8 cellular contexts compared by ENCODE assay signal in genomic region chr19:10695401-10696398, GRCh38. TPM values are rescaled to one million over a fixed set of nuclear protein-coding genes. Genes with fewer than 3 reads are reported as not detected.
DNase-seq lines count a peak whose midpoint lies in the region; ATAC-seq and TF ChIP-seq lines count a peak whose summit lies in the region.

No MANE protein-coding gene starts in this region.

- CTCF ChIA-PET in HCT116 (lab: Charles Lee), result interaction anchor here (0.6 to 1.0 kb wide), 4 partner anchors 21 to 168 kb away, joined by 3 to 4 read pairs (median 3); no protein-coding TSS in a partner anchor

- H3K9me2 ChIP-seq in HCT116 (ENCODE audit: insufficient read depth), result no peaks in the 10 kb centered on the region

- TF ChIP-seq CTCF in HCT116 (IDR thresholded peaks at IDR 0.05 in 2 of 3, conservative IDR thresholded peaks at IDR 0.05 in 1 of 3; ENCODE audit: borderline replicate concordance in 1 of 3, insufficient read depth in 1 of 3, low read depth in 2 of 3, low read length in 2 of 3), result no peak
- no peak for TF ChIP-seq CTCF in progenitor cell of endocrine pancreas (IDR thresholded peaks at IDR 0.05; ENCODE audit: unreplicated experiment)
- TF ChIP-seq CTCF in upper lobe of left lung (IDR thresholded peaks at IDR 0.05), result peak in 1 of 6 experiments; percentile 9

- H3K9me3 Mint-ChIP-seq in progenitor cell of endocrine pancreas (ENCODE audit: low read depth), result no peaks in the 10 kb centered on the region

- H3K4me3 Mint-ChIP-seq in progenitor cell of endocrine pancreas (ENCODE audit: low read depth), result peak overlapping the region; percentile 22

- H3K36me3 ChIP-seq in HCT116 (ENCODE audit: control insufficient read depth in 1 of 2, insufficient read depth in 2 of 2, low read length in 2 of 2) (peaks cover 13 to 17% of the 10 kb centered on the region in 2 experiments), adipocyte (ENCODE audit: control insufficient read depth, insufficient read depth, low read length, severe bottlenecking) (peaks cover 19% of the 10 kb centered on the region), upper lobe of left lung (peaks cover 0 to 21% (median 16%) of the 10 kb centered on the region in 4 donors)

- H3K27me3 ChIP-seq in HCT116 (ENCODE audit: insufficient read depth, low read length) (no peaks in the 10 kb centered on the region), adipocyte (replicated peaks; ENCODE audit: control insufficient read depth, insufficient read depth, low read length) (no peaks in the 10 kb centered on the region), upper lobe of left lung (no peaks in the 10 kb centered on the region)

- H3K4me1 Mint-ChIP-seq in progenitor cell of endocrine pancreas (ENCODE audit: low read depth), result peaks cover 9% of the 10 kb centered on the region

- RAD21 ChIA-PET in HCT116 (lab: Charles Lee; ENCODE audit: low non-redundant PET in 1 of 2, low total read pairs in 2 of 2, uncharacterized antibody in 2 of 2, unreplicated experiment in 2 of 2), result interaction anchor here in 1 of 2 experiments (0.7 kb wide), 1 partner anchor 51 kb away, joined by 3 read pairs; no protein-coding TSS in a partner anchor

- peaks cover 12% of the 10 kb centered on the region for H3K36me3 Mint-ChIP-seq in progenitor cell of endocrine pancreas (ENCODE audit: insufficient read depth)

- H3K4me2 ChIP-seq in HCT116 (ENCODE audit: low read length), result peak overlapping the region; percentile 36; the same call in 1 of the 2 replicates

- POLR2A ChIA-PET in HCT116 (lab: Charles Lee), result no interaction called here

- H3K9me3 ChIP-seq in HCT116 (ENCODE audit: control insufficient read depth in 1 of 2, insufficient read depth in 1 of 2, low read depth in 1 of 2, low read length in 2 of 2) (no peaks in the 10 kb centered on the region), adipocyte (ENCODE audit: control insufficient read depth, low read length) (no peaks in the 10 kb centered on the region), upper lobe of left lung (no peaks in the 10 kb centered on the region)

- TF ChIP-seq RAD21 in HCT116 (IDR thresholded peaks at IDR 0.05; ENCODE audit: low read depth), result no peak

- 14 to 23% methylated on average over 33 to 45 of the region's 59 CpGs for WGBS in upper lobe of left lung, 2 donors

- intact Hi-C loops in HCT116 (cut with micrococcal nuclease) (loop anchor here (5.0 kb wide), 1 partner anchor 43 kb away; the partner anchor contains the start of gene ILF3), cardiac septum (cut with DNase I) (loop anchor here (5.0 kb wide), 2 partner anchors 38 to 113 kb away; no protein-coding TSS in a partner anchor)

- BruUV-seq in HCT116 (replicated peaks; lab: Mats Ljungman, UMichigan), result no TSS peak

- peak; percentile 99 for DNase-seq in DMS 273 (lab: John Stamatoyannopoulos, UW; ENCODE audit: unreplicated experiment)
- DNase-seq in HCT116 (ENCODE audit: low read depth, low spot score), result peak; percentile 86
- DNase-seq in NCI-H146 (lab: John Stamatoyannopoulos, UW), result peak; percentile 98
- peak; percentile 71 to 90 (median 81) for DNase-seq in T-helper 1 cell
- DNase-seq in adipocyte (ENCODE audit: low read depth), result peak; percentile 97
- peak; percentile 95 for DNase-seq in cardiac septum (ENCODE audit: low spot score)
- DNase-seq in progenitor cell of endocrine pancreas (ENCODE audit: low spot score, unreplicated experiment), result peak; percentile 92
- DNase-seq in upper lobe of left lung, result peak; percentile 96

- TF ChIP-seq EP300 in upper lobe of left lung (IDR thresholded peaks at IDR 0.05), result peak in 1 of 4 donors; percentile 10

- H4K20me1 ChIP-seq in HCT116 (ENCODE audit: insufficient read depth), result peaks cover 8% of the 10 kb centered on the region; the same call in 1 of the 2 replicates

- H3K4me3 ChIP-seq in HCT116 (replicated peaks in 1 of 2; ENCODE audit: low read depth in 1 of 2, low read length in 2 of 2) (no peak overlapping the region), adipocyte (ENCODE audit: low read length) (peak overlapping the region; percentile 69), upper lobe of left lung (peak overlapping the region in 3 of 4 donors; percentile 31 to 39 (median 34))

- H3K9ac ChIP-seq in HCT116 (ENCODE audit: low read length) (peak overlapping the region; percentile 21; the same call in 1 of the 2 replicates), adipocyte (ENCODE audit: low read length) (no peak overlapping the region)

- ATAC-seq in HCT116 (peak; percentile 96), upper lobe of left lung (ENCODE audit: low FRiP score in 2 of 2) (peak; percentile 98 to 99)

- H3K27ac Mint-ChIP-seq in progenitor cell of endocrine pancreas, result peak overlapping the region; percentile 90

- H3K79me2 ChIP-seq in HCT116 (ENCODE audit: insufficient read depth, low read length), result peaks cover 5% of the 10 kb centered on the region; the same call in 1 of the 2 replicates

- TF ChIP-seq POLR2A in HCT116 (IDR thresholded peaks at IDR 0.05; ENCODE audit: borderline replicate concordance, extremely low read depth, insufficient read depth, insufficient read length), result no peak
- no peak for TF ChIP-seq POLR2A in upper lobe of left lung (IDR thresholded peaks at IDR 0.05)

- H3K4me1 ChIP-seq in HCT116 (ENCODE audit: control insufficient read depth in 1 of 2, insufficient read depth in 2 of 2, low read length in 2 of 2) (peaks cover 3 to 16% of the 10 kb centered on the region in 2 experiments; a peak in 3 of 4 replicates), adipocyte (ENCODE audit: control insufficient read depth, insufficient read depth, low read length) (peaks cover 6% of the 10 kb centered on the region), upper lobe of left lung (peaks cover 15 to 21% (median 15%) of the 10 kb centered on the region in 4 donors)

- no peak overlapping the region for H2AFZ ChIP-seq in HCT116 (ENCODE audit: low read depth, low read length, poor library complexity, severe bottlenecking)

- H3K27me3 Mint-ChIP-seq in progenitor cell of endocrine pancreas, result no peaks in the 10 kb centered on the region

- H3K27ac ChIP-seq in HCT116 (ENCODE audit: low read depth, low read length) (peak overlapping the region; percentile 22; the same call in 1 of the 2 replicates), upper lobe of left lung (no peak overlapping the region)

TF ChIP-seq in HCT116, 20 proteins besides CTCF, POLR2A, EP300 and RAD21:
- TF ChIP-seq TCF7L2 (IDR thresholded peaks at IDR 0.05; ENCODE audit: borderline replicate concordance, extremely low read depth, insufficient read depth, insufficient read length), result peak; percentile 34
- TF ChIP-seq SIN3A (IDR thresholded peaks at IDR 0.05; ENCODE audit: low read depth), result peak; percentile 92
- TF ChIP-seq, protein P1, sequence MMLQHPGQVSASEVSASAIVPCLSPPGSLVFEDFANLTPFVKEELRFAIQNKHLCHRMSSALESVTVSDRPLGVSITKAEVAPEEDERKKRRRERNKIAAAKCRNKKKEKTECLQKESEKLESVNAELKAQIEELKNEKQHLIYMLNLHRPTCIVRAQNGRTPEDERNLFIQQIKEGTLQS (IDR thresholded peaks at IDR 0.05), result no peak
- TF ChIP-seq EGR1 (IDR thresholded peaks at IDR 0.05; ENCODE audit: low read depth), result peak; percentile 67
- TF ChIP-seq POLR2AphosphoS5 (IDR thresholded peaks at IDR 0.05; ENCODE audit: low read depth, low read length), result peak; percentile 36
- TF ChIP-seq, protein P2, sequence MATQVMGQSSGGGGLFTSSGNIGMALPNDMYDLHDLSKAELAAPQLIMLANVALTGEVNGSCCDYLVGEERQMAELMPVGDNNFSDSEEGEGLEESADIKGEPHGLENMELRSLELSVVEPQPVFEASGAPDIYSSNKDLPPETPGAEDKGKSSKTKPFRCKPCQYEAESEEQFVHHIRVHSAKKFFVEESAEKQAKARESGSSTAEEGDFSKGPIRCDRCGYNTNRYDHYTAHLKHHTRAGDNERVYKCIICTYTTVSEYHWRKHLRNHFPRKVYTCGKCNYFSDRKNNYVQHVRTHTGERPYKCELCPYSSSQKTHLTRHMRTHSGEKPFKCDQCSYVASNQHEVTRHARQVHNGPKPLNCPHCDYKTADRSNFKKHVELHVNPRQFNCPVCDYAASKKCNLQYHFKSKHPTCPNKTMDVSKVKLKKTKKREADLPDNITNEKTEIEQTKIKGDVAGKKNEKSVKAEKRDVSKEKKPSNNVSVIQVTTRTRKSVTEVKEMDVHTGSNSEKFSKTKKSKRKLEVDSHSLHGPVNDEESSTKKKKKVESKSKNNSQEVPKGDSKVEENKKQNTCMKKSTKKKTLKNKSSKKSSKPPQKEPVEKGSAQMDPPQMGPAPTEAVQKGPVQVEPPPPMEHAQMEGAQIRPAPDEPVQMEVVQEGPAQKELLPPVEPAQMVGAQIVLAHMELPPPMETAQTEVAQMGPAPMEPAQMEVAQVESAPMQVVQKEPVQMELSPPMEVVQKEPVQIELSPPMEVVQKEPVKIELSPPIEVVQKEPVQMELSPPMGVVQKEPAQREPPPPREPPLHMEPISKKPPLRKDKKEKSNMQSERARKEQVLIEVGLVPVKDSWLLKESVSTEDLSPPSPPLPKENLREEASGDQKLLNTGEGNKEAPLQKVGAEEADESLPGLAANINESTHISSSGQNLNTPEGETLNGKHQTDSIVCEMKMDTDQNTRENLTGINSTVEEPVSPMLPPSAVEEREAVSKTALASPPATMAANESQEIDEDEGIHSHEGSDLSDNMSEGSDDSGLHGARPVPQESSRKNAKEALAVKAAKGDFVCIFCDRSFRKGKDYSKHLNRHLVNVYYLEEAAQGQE (IDR thresholded peaks at IDR 0.05; ENCODE audit: low read depth), result peak; percentile 100
- TF ChIP-seq SP1 (IDR thresholded peaks at IDR 0.05; ENCODE audit: low read depth), result 0 out of 2 replicates have a peak, but pooled peaks have one; percentile 27
- no peak for TF ChIP-seq SRF (IDR thresholded peaks at IDR 0.05; ENCODE audit: low read depth)
TF ChIP-seq in HCT116: peak in this region for 6.

RNA-seq across cellular contexts. Expression of gene QTRT1, which starts 5.5 kb away (rescaled TPM):
- total RNA-seq in HCT116 (2021; ENCODE audit: unreplicated experiment) (54.6 TPM), cardiac septum (24.9 TPM), progenitor cell of endocrine pancreas (53.9 and 59.3 TPM in 2 replicates), upper lobe of left lung (10 to 100 TPM; 11.0 to 85.9 (median 32.5) TPM)
- 57.8 and 69.3 TPM in 2 replicates for polyA plus RNA-seq in HCT116 (2012)

RNA-seq across cellular contexts. Expression of gene DNM2, which starts 22.2 kb away (rescaled TPM):
- total RNA-seq in HCT116 (2021; ENCODE audit: unreplicated experiment), result 183 TPM
- polyA plus RNA-seq in HCT116 (2012), result 163 and 167 TPM in 2 replicates
- 138 TPM for total RNA-seq in cardiac septum
- total RNA-seq in progenitor cell of endocrine pancreas, result 124 and 127 TPM in 2 replicates
- total RNA-seq in upper lobe of left lung, result 100 to 1,000 TPM; 238 to 744 (median 318) TPM

RNA-seq across cellular contexts. Expression of gene ILF3, which starts 41.6 kb away (rescaled TPM):
- total RNA-seq in HCT116 (2021; ENCODE audit: unreplicated experiment), result 430 TPM
- polyA plus RNA-seq in HCT116 (2012), result 242 and 278 TPM in 2 replicates
- total RNA-seq in cardiac septum, result 115 TPM
- 761 and 784 TPM in 2 replicates for total RNA-seq in progenitor cell of endocrine pancreas
- total RNA-seq in upper lobe of left lung, result 100 to 1,000 TPM; 121 to 193 (median 169) TPM

Comparison
In these comparisons a context has a peak if more than half of its experiments do, and no peak if none do; other contexts are left out.
1. H3K4me3 ChIP-seq: peak in adipocyte (single experiment) and upper lobe of left lung (3 of 4); none in HCT116 (0 of 2).
2. Peak in every context shown above with its lines, with median percentiles within 50 percentile points of each other: DNase-seq.